8 cellular contexts compared by ENCODE assay signal in genomic region chr9:65386699-65387098, GRCh38.
DNase-seq lines count a peak whose midpoint lies in the region; ATAC-seq, FAIRE-seq and TF ChIP-seq lines count a peak whose summit lies in the region.
"Not testable (repeated sequence)": the region's sequence is repeated elsewhere in the genome, so short reads cannot be mapped to it uniquely, and the experiment has no call there.

No MANE protein-coding gene starts in this region.

- not testable (repeated sequence) for H3K27me3 ChIP-seq in GM06990 (replicated peaks; ENCODE audit: control insufficient read depth, insufficient read depth, low read length); endothelial cell of umbilical vein (ENCODE audit: control insufficient read depth in 2 of 2, insufficient read depth in 2 of 2, low read length in 2 of 2); right lobe of liver; skeletal muscle satellite cell (ENCODE audit: control insufficient read depth, insufficient read depth, low read length); thyroid gland

- H3K27ac ChIP-seq in endothelial cell of umbilical vein (ENCODE audit: insufficient read depth, low read depth, low read length): peak overlapping the region; percentile 37
- not testable (repeated sequence) for H3K27ac ChIP-seq in right lobe of liver, thyroid gland

- H4K20me1 ChIP-seq in endothelial cell of umbilical vein (replicated peaks; ENCODE audit: control insufficient read depth, extremely low read depth, insufficient read depth, low read length): not testable (repeated sequence)

- DNase-seq in GM06990 (ENCODE audit: extremely low read depth, insufficient read length) (peak; percentile 85), RPMI8226 (peak; percentile 91), activated T-helper 1 cell treated with Interleukin-2 at 50 U/mL for 16 hours (ENCODE audit: low read depth) (peak; percentile 56), endothelial cell of umbilical vein (ENCODE audit: low read depth, low spot score) (peak; percentile 76), right lobe of liver (peak; percentile 78 to 90 (median 88)), thyroid gland (peak; percentile 69 to 76)

- H3K9me1 ChIP-seq in endothelial cell of umbilical vein (replicated peaks; ENCODE audit: control insufficient read depth, extremely low read depth, insufficient read depth, low read length): not testable (repeated sequence)

- not testable (repeated sequence) for H3K79me2 ChIP-seq in endothelial cell of umbilical vein (ENCODE audit: control insufficient read depth, insufficient read depth, low read length)

- H3K36me3 ChIP-seq in GM06990 (ENCODE audit: control insufficient read depth, insufficient read depth, low read length); endothelial cell of umbilical vein (ENCODE audit: control insufficient read depth in 2 of 2, extremely low read depth in 1 of 2, insufficient read depth in 2 of 2, low read length in 2 of 2); right lobe of liver; skeletal muscle satellite cell (ENCODE audit: insufficient read depth, low read length); thyroid gland: not testable (repeated sequence)

- not testable (repeated sequence) for H3K9ac ChIP-seq in endothelial cell of umbilical vein (replicated peaks; ENCODE audit: extremely low read depth, insufficient read depth, low read length)
- peak overlapping the region; percentile 64 for H3K9ac ChIP-seq in skeletal muscle satellite cell (ENCODE audit: low read depth, low read length)

- H3K4me2 ChIP-seq in endothelial cell of umbilical vein (ENCODE audit: insufficient read depth, low read length): peak overlapping the region; percentile 31
- peak overlapping the region; percentile 63 for H3K4me2 ChIP-seq in skeletal muscle satellite cell (ENCODE audit: low read length)

- TF ChIP-seq CTCF in GM06990 (IDR thresholded peaks at IDR 0.05; ENCODE audit: insufficient read depth, low read length, poor library complexity, severe bottlenecking); right lobe of liver (IDR thresholded peaks at IDR 0.05); thyroid gland (IDR thresholded peaks at IDR 0.05): not testable (repeated sequence)
- peak in 1 of 2 donors; percentile 3 for TF ChIP-seq CTCF in endothelial cell of umbilical vein (IDR thresholded peaks at IDR 0.05; ENCODE audit: extremely low read depth in 1 of 2, insufficient read depth in 1 of 2, low read depth in 1 of 2, low read length in 2 of 2)

- dilution Hi-C loops in endothelial cell of umbilical vein (cut with MboI; ENCODE audit: extremely low pct_ligation_motif_present, low sequenced_read_pairs): not testable (repeated sequence)

- H3K4me3 ChIP-seq in GM06990 (replicated peaks; ENCODE audit: low read depth, low read length) (peak overlapping the region; percentile 41), endothelial cell of umbilical vein (replicated peaks in 1 of 3; ENCODE audit: insufficient read depth in 1 of 3, low read depth in 1 of 3, low read length in 3 of 3) (peak overlapping the region in 1 of 3 experiments; percentile 38), right lobe of liver (peak overlapping the region in 1 of 3 donors; percentile 35), skeletal muscle satellite cell (ENCODE audit: low read length) (peak overlapping the region; percentile 59)
- not testable (repeated sequence) for H3K4me3 ChIP-seq in thyroid gland (replicated peaks in 1 of 3)

- not testable (repeated sequence) for H3K9me3 ChIP-seq in endothelial cell of umbilical vein (replicated peaks; ENCODE audit: control insufficient read depth, insufficient read depth, low read length); right lobe of liver; skeletal muscle satellite cell (replicated peaks; ENCODE audit: low read length); thyroid gland

- POLR2A ChIA-PET in endothelial cell of umbilical vein (lab: Charles Lee): not testable (repeated sequence)

- peak; percentile 95 for ATAC-seq in HG02884 (IDR thresholded peaks at IDR 0.05; ENCODE audit: unreplicated experiment)
- peak; percentile 61 to 81 (median 77) for ATAC-seq in right lobe of liver

- not testable (repeated sequence) for BruUV-seq in endothelial cell of umbilical vein (replicated peaks; lab: Mats Ljungman, UMichigan)

- peak overlapping the region; percentile 41 for H2AFZ ChIP-seq in endothelial cell of umbilical vein (ENCODE audit: low read depth, low read length)

- intact Hi-C loops in endothelial cell of umbilical vein (cut with micrococcal nuclease); right lobe of liver (cut with DNase I); thyroid gland (cut with DNase I): not testable (repeated sequence)

- CTCF ChIA-PET in endothelial cell of umbilical vein (lab: Charles Lee): not testable (repeated sequence)

- TF ChIP-seq POLR2A in endothelial cell of umbilical vein (IDR thresholded peaks at IDR 0.05; ENCODE audit: low read depth, low read length); right lobe of liver (IDR thresholded peaks at IDR 0.05); thyroid gland (IDR thresholded peaks at IDR 0.05): not testable (repeated sequence)

- not testable (repeated sequence) for FAIRE-seq in endothelial cell of umbilical vein (lab: Jason Lieb, UNC)

- WGBS in right lobe of liver (ENCODE audit: insufficient coverage, low coverage, low lambda C conversion rate, missing lambda C conversion rate): 71% methylated on average over 4 of the region's 28 CpGs
- WGBS in thyroid gland, 2 donors: 39 to 49% methylated on average over 18 to 28 of the region's 28 CpGs

- H3K4me1 ChIP-seq in endothelial cell of umbilical vein (ENCODE audit: control insufficient read depth, extremely low read depth, insufficient read depth, low read length); right lobe of liver; skeletal muscle satellite cell (ENCODE audit: control insufficient read depth, insufficient read depth, low read length); thyroid gland: not testable (repeated sequence)
